Comparison of ENCODE assay signal across 10 cellular contexts in genomic region chr12:53327435-53328042, GRCh38. TPM values are rescaled to one million over a fixed set of nuclear protein-coding genes. Genes with fewer than 3 reads are reported as not detected.
DNase-seq lines count a peak whose midpoint lies in the region; ATAC-seq and TF ChIP-seq lines count a peak whose summit lies in the region.
"Had no signal": no experiment of that assay in that cellular context is flagged by ENCODE, and none has a peak within 500 bp of the region (broad histone marks: within the 10 kb centered on the region; RNA-seq: fewer than 3 reads in every experiment).

No MANE protein-coding gene starts in this region.

- no peak overlapping the region for H3K27ac Mint-ChIP-seq in MCF 10A (ENCODE audit: low read depth, unreplicated experiment)

- TF ChIP-seq POLR2A in breast epithelium (IDR thresholded peaks at IDR 0.05) (no peak), tibial nerve (IDR thresholded peaks at IDR 0.05) (no peak)

- H3K27ac ChIP-seq in breast epithelium (no peak overlapping the region), RWPE2 (ENCODE audit: poor library complexity, severe bottlenecking) (no peak overlapping the region), tibial nerve (no peak overlapping the region)

- POLR2A ChIA-PET in MCF 10A (lab: Yijun Ruan, JAX): interaction anchor here (1.2 kb wide), 1 partner anchor 52 kb away, joined by 4 read pairs; the partner anchor contains the start of gene SP1

- H3K9me3 Mint-ChIP-seq in MCF 10A (ENCODE audit: unreplicated experiment): no peaks in the 10 kb centered on the region

- 78 to 79% methylated on average over 3 of the region's 3 CpGs for WGBS in tibial nerve, 2 donors

- no peaks in the 10 kb centered on the region for H3K4me1 ChIP-seq in breast epithelium
- H3K4me1 ChIP-seq in RWPE2 (ENCODE audit: insufficient read depth, poor library complexity, severe bottlenecking): no peaks in the 10 kb centered on the region
- H3K4me1 ChIP-seq in tibial nerve: peaks cover 0 to 27% (median 17%) of the 10 kb centered on the region in 4 donors

- ATAC-seq in RWPE2 (ENCODE audit: low read depth) (no peak), GM21619 (IDR thresholded peaks at IDR 0.05; ENCODE audit: unreplicated experiment) (no peak)

- H3K4me3 ChIP-seq in breast epithelium (no peak overlapping the region), RWPE2 (ENCODE audit: severe bottlenecking) (no peak overlapping the region), fibroblast of villous mesenchyme (ENCODE audit: low read depth, low read length) (no peak overlapping the region), tibial nerve (no peak overlapping the region)

- H3K9me3 ChIP-seq in breast epithelium (no peaks in the 10 kb centered on the region), RWPE2 (ENCODE audit: severe bottlenecking) (no peaks in the 10 kb centered on the region), tibial nerve (no peaks in the 10 kb centered on the region)
- H3K9me3 ChIP-seq: Caco-2 had no signal

- DNase-seq in MCF 10A (ENCODE audit: unreplicated experiment) (peak; percentile 53), breast epithelium (ENCODE audit: low spot score in 2 of 2) (no peak), RWPE2 (ENCODE audit: low spot score) (no peak), fibroblast of villous mesenchyme (ENCODE audit: low read depth) (peak; percentile 13), tibial nerve (ENCODE audit: low spot score in 2 of 2) (no peak), cortex of kidney (lab: John Stamatoyannopoulos, UW) (no peak)
- DNase-seq in activated naive CD4-positive, alpha-beta T cell treated with anti-CD3 and anti-CD28 coated beads, Interleukin-2, amount 50 U/mL, for 16 hours: no peak
- DNase-seq: activated CD8-positive, alpha-beta memory T cell treated with anti-CD3 and anti-CD28 coated beads, Interleukin-2, amount 50 U/mL, for 4 hours had no signal

- H3K27me3 ChIP-seq in breast epithelium: no peaks in the 10 kb centered on the region
- H3K27me3 ChIP-seq in RWPE2 (ENCODE audit: insufficient read depth, poor library complexity, severe bottlenecking): no peaks in the 10 kb centered on the region
- H3K27me3 ChIP-seq in tibial nerve: peaks cover 0 to 5% of the 10 kb centered on the region in 2 donors

- CTCF ChIA-PET in MCF 10A (lab: Yijun Ruan, JAX): interaction anchor here (0.6 to 6.0 kb wide), 14 partner anchors 11 to 254 kb away, joined by 3 to 63 read pairs (median 4); partner anchors contain the start of gene SP1

- intact Hi-C loops in MCF 10A (cut with micrococcal nuclease) (loop anchor here (10.0 kb wide), 1 partner anchor 347 kb away; the partner anchor contains the start of gene ATP5MC2), breast epithelium (cut with DNase I; ENCODE audit: low total_unique reads) (no loop called here)

- no peak overlapping the region for H3K4me3 Mint-ChIP-seq in MCF 10A (ENCODE audit: unreplicated experiment)

- BruUV-seq in MCF 10A (replicated peaks; lab: Mats Ljungman, UMichigan): no TSS peak

- no peaks in the 10 kb centered on the region for H3K36me3 ChIP-seq in breast epithelium
- H3K36me3 ChIP-seq in RWPE2 (ENCODE audit: low read depth): no peaks in the 10 kb centered on the region
- no peaks in the 10 kb centered on the region for H3K36me3 ChIP-seq in tibial nerve

- peaks cover 9% of the 10 kb centered on the region for H3K4me1 Mint-ChIP-seq in MCF 10A (ENCODE audit: insufficient read depth, unreplicated experiment)

- TF ChIP-seq CTCF in MCF 10A (IDR thresholded peaks at IDR 0.05; ENCODE audit: unreplicated experiment) (peak; percentile 34), breast epithelium (IDR thresholded peaks at IDR 0.05) (no peak), RWPE2 (IDR thresholded peaks at IDR 0.05; ENCODE audit: poor library complexity, severe bottlenecking) (peak; percentile 37), fibroblast of villous mesenchyme (IDR thresholded peaks at IDR 0.05; ENCODE audit: insufficient read depth, low read depth, low read length) (peak; percentile 36), tibial nerve (IDR thresholded peaks at IDR 0.05) (peak in 4 of 5 experiments; percentile 14 to 40 (median 26))

- peaks cover 11% of the 10 kb centered on the region for H3K27me3 Mint-ChIP-seq in MCF 10A (ENCODE audit: insufficient read depth, unreplicated experiment)

- TF ChIP-seq EP300 in tibial nerve (IDR thresholded peaks at IDR 0.05): no peak

- H3K36me3 Mint-ChIP-seq in MCF 10A (ENCODE audit: insufficient read depth, unreplicated experiment): no peaks in the 10 kb centered on the region

RNA-seq across cellular contexts. Expression of gene AAAS, which starts 6.1 kb away (rescaled TPM):
- total RNA-seq in MCF 10A (2022) (52.7 and 60.5 TPM in 2 replicates), breast epithelium (10 to 100 TPM; 46.2 to 63.7 (median 51.0) TPM), fibroblast of villous mesenchyme (42.8 and 43.6 TPM in 2 replicates), tibial nerve (10 to 100 TPM; 55.5 to 76.8 (median 64.5) TPM)

RNA-seq across cellular contexts. Expression of gene SP7, which starts 8.6 kb away (rescaled TPM):
- total RNA-seq in MCF 10A (2022): not detected in 2 replicates
- not detected for total RNA-seq in breast epithelium
- not detected in 2 replicates for total RNA-seq in fibroblast of villous mesenchyme
- under 1 TPM in 1 of 4 donors, not detected in 3; 0.21 TPM for total RNA-seq in tibial nerve
- total RNA-seq: Caco-2 had no signal

RNA-seq across cellular contexts. Expression of gene MYG1, which starts 28.0 kb away (rescaled TPM):
- 79.8 and 80.9 TPM in 2 replicates for total RNA-seq in MCF 10A (2022)
- 10 to 100 TPM; 35.7 to 63.8 (median 39.1) TPM for total RNA-seq in breast epithelium
- 30.2 and 39.6 TPM in 2 replicates for total RNA-seq in fibroblast of villous mesenchyme
- total RNA-seq in tibial nerve: 10 to 100 TPM; 49.2 to 82.8 (median 54.3) TPM

RNA-seq across cellular contexts. Expression of gene PFDN5, which starts 32.2 kb away (rescaled TPM):
- 205 and 229 TPM in 2 replicates for total RNA-seq in MCF 10A (2022)
- 1,000 to 10,000 TPM in 1 of 3 donors, 100 to 1,000 TPM in 2; 764 to 1,048 (median 840) TPM for total RNA-seq in breast epithelium
- 328 and 382 TPM in 2 replicates for total RNA-seq in fibroblast of villous mesenchyme
- 100 to 1,000 TPM; 518 to 673 (median 591) TPM for total RNA-seq in tibial nerve

RNA-seq across cellular contexts. Expression of gene SP1, which starts 52.4 kb away (rescaled TPM):
- total RNA-seq in MCF 10A (2022) (72.9 and 76.6 TPM in 2 replicates), breast epithelium (100 to 1,000 TPM in 1 of 3 donors, 10 to 100 TPM in 2; 84.6 to 111 (median 91.4) TPM), fibroblast of villous mesenchyme (31.2 and 45.3 TPM in 2 replicates), tibial nerve (10 to 100 TPM; 45.3 to 81.5 (median 65.0) TPM)

Comparison
In these comparisons a context has a peak if more than half of its experiments do, and no peak if none do; other contexts are left out.
1. DNase-seq: peak in MCF 10A (single experiment) and fibroblast of villous mesenchyme (single experiment); none in breast epithelium (0 of 2), RWPE2 (single experiment), tibial nerve (0 of 2), cortex of kidney (single experiment) and activated naive CD4-positive, alpha-beta T cell treated with anti-CD3 and anti-CD28 coated beads, Interleukin-2, amount 50 U/mL, for 16 hours (single experiment).
2. CTCF ChIP-seq: peak in MCF 10A (single experiment), RWPE2 (single experiment), fibroblast of villous mesenchyme (single experiment) and tibial nerve (4 of 5); none in breast epithelium (0 of 3).